11 cellular contexts compared by ENCODE assay signal in genomic region chr16:10938844-10939648, GRCh38. TPM values are rescaled to one million over a fixed set of nuclear protein-coding genes. Genes with fewer than 3 reads are reported as not detected.
DNase-seq lines count a peak whose midpoint lies in the region; ATAC-seq and TF ChIP-seq lines count a peak whose summit lies in the region.
"Had no signal": no experiment of that assay in that cellular context is flagged by ENCODE, and none has a peak within 500 bp of the region (broad histone marks: within the 10 kb centered on the region; RNA-seq: fewer than 3 reads in every experiment).

No MANE protein-coding gene starts in this region.

- H3K9me3 Mint-ChIP-seq in memory B cell, result no peaks in the 10 kb centered on the region
- H3K9me3 Mint-ChIP-seq in Caco-2 (ENCODE audit: unreplicated experiment), result no peaks in the 10 kb centered on the region

- no peaks in the 10 kb centered on the region for H3K36me3 ChIP-seq in left ventricle myocardium inferior
- H3K36me3 ChIP-seq in ascending aorta, result no peaks in the 10 kb centered on the region
- H3K36me3 ChIP-seq in aorta (ENCODE audit: control insufficient read depth in 1 of 2, insufficient read depth in 2 of 2, low read length in 1 of 2), result no peaks in the 10 kb centered on the region
- no peaks in the 10 kb centered on the region for H3K36me3 ChIP-seq in vagina
- H3K36me3 ChIP-seq in Caco-2 (ENCODE audit: control insufficient read depth, insufficient read depth, low read length), result peaks cover 3% of the 10 kb centered on the region
- H3K36me3 ChIP-seq: pancreas had no signal

- DNase-seq in left ventricle myocardium inferior (no peak), left cardiac atrium (no peak), ascending aorta (ENCODE audit: low spot score in 2 of 2) (no peak), memory B cell (ENCODE audit: low spot score in 2 of 2) (no peak), aorta (no peak), vagina (ENCODE audit: extremely low spot score in 2 of 2) (no peak), NCI-H146 (lab: John Stamatoyannopoulos, UW) (no peak), Caco-2 (no peak)
- DNase-seq: DMS 273 treated with DMSO at 0.1 percent for 48 hours, NCI-H446 had no signal

- CTCF ChIA-PET in Caco-2 (lab: Charles Lee), result no interaction called here

- H3K4me3 ChIP-seq in left ventricle myocardium inferior, result peak overlapping the region; percentile 93
- H3K4me3 ChIP-seq in ascending aorta, result peak overlapping the region; percentile 60 to 97
- H3K4me3 ChIP-seq in aorta (ENCODE audit: low read length in 2 of 2), result no peak overlapping the region
- peak overlapping the region in 1 of 2 donors; percentile 80 for H3K4me3 ChIP-seq in vagina
- no peak overlapping the region for H3K4me3 ChIP-seq in Caco-2 (ENCODE audit: low read depth, low read length)

- H3K4me1 ChIP-seq in left ventricle myocardium inferior (peaks cover 96% of the 10 kb centered on the region), ascending aorta (peaks cover 14 to 70% of the 10 kb centered on the region in 2 donors), aorta (ENCODE audit: control insufficient read depth in 1 of 2, insufficient read depth in 2 of 2, low read length in 2 of 2) (peaks cover 5 to 14% of the 10 kb centered on the region in 2 donors), vagina (peaks cover 91% of the 10 kb centered on the region), Caco-2 (peaks cover 17% of the 10 kb centered on the region; the same call in 1 of the 2 replicates)

- ATAC-seq in left cardiac atrium (no peak), memory B cell (ENCODE audit: low read depth) (no peak), aorta (ENCODE audit: low FRiP score) (no peak)
- ATAC-seq: pancreas had no signal

- intact Hi-C loops in left ventricle myocardium inferior (cut with micrococcal nuclease), result no loop called here
- intact Hi-C loops in left cardiac atrium (cut with DNase I), result loop anchor here in 1 of 2 donors (10.0 kb wide), 1 partner anchor 364 kb away; no protein-coding TSS in a partner anchor
- intact Hi-C loops in ascending aorta (cut with DNase I), result no loop called here
- intact Hi-C loops in aorta (cut with DNase I), result no loop called here
- intact Hi-C loops in vagina (cut with DNase I), result loop anchor here (5.0 kb wide), 1 partner anchor 202 kb away; no protein-coding TSS in a partner anchor
- intact Hi-C loops in Caco-2 (cut with micrococcal nuclease; ENCODE audit: unreplicated experiment), result no loop called here

- no TSS peak for BruUV-seq in Caco-2 (replicated peaks; lab: Mats Ljungman, UMichigan)

- H3K27ac ChIP-seq in left ventricle myocardium inferior (replicated peaks), result peak overlapping the region; percentile 93
- peak overlapping the region; percentile 83 to 95 for H3K27ac ChIP-seq in ascending aorta
- peak overlapping the region; percentile 2 to 28 for H3K27ac ChIP-seq in aorta (ENCODE audit: low read depth in 1 of 2, low read length in 2 of 2)
- no peak overlapping the region for H3K27ac ChIP-seq in vagina

- H3K9me3 ChIP-seq in left ventricle myocardium inferior (replicated peaks) (no peaks in the 10 kb centered on the region), ascending aorta (no peaks in the 10 kb centered on the region), aorta (ENCODE audit: control insufficient read depth, low read length) (no peaks in the 10 kb centered on the region), vagina (no peaks in the 10 kb centered on the region), Caco-2 (no peaks in the 10 kb centered on the region)
- H3K9me3 ChIP-seq: pancreas had no signal

- no peaks in the 10 kb centered on the region for H3K27me3 ChIP-seq in left ventricle myocardium inferior (ENCODE audit: low read depth)
- H3K27me3 ChIP-seq in ascending aorta, result no peaks in the 10 kb centered on the region
- H3K27me3 ChIP-seq in aorta (ENCODE audit: control insufficient read depth in 1 of 2, insufficient read depth in 2 of 2, low read length in 1 of 2), result no peaks in the 10 kb centered on the region
- H3K27me3 ChIP-seq in vagina, result no peaks in the 10 kb centered on the region
- H3K27me3 ChIP-seq in Caco-2 (replicated peaks; ENCODE audit: control insufficient read depth, insufficient read depth, low read length), result no peaks in the 10 kb centered on the region
- H3K27me3 ChIP-seq: pancreas had no signal

- peak overlapping the region; percentile 91 for H3K27ac Mint-ChIP-seq in memory B cell
- H3K27ac Mint-ChIP-seq in Caco-2 (ENCODE audit: unreplicated experiment), result no peak overlapping the region

- H3K36me3 Mint-ChIP-seq in memory B cell (peaks cover 7% of the 10 kb centered on the region), Caco-2 (ENCODE audit: insufficient read depth, unreplicated experiment) (no peaks in the 10 kb centered on the region)

- TF ChIP-seq POLR2A in vagina (IDR thresholded peaks at IDR 0.05), result no peak

- 33% methylated on average over 6 of the region's 6 CpGs for WGBS in aorta, 2 donors

- H3K4me3 Mint-ChIP-seq in memory B cell, result peak overlapping the region; percentile 92
- no peak overlapping the region for H3K4me3 Mint-ChIP-seq in Caco-2 (ENCODE audit: unreplicated experiment)

- H3K27me3 Mint-ChIP-seq in memory B cell, result no peaks in the 10 kb centered on the region
- no peaks in the 10 kb centered on the region for H3K27me3 Mint-ChIP-seq in Caco-2 (ENCODE audit: insufficient read depth, unreplicated experiment)

- no peak for TF ChIP-seq CTCF in left ventricle myocardium inferior (IDR thresholded peaks at IDR 0.05; ENCODE audit: borderline replicate concordance)
- TF ChIP-seq CTCF in ascending aorta (IDR thresholded peaks at IDR 0.05), result no peak
- no peak for TF ChIP-seq CTCF in vagina (IDR thresholded peaks at IDR 0.05)
- TF ChIP-seq CTCF in Caco-2 (IDR thresholded peaks at IDR 0.05; ENCODE audit: insufficient read depth in 1 of 2, low read depth in 1 of 2, low read length in 1 of 2, severe bottlenecking in 1 of 2, unreplicated experiment in 1 of 2), result no peak

- POLR2A ChIA-PET in Caco-2 (lab: Charles Lee), result no interaction called here

- H3K4me1 Mint-ChIP-seq in memory B cell (peaks cover 54% of the 10 kb centered on the region), Caco-2 (ENCODE audit: low read depth, unreplicated experiment) (peaks cover 25% of the 10 kb centered on the region)

RNA-seq across cellular contexts. Expression of gene DEXI, which starts 3.2 kb away (rescaled TPM):
- total RNA-seq in left ventricle myocardium inferior, result 110 TPM
- total RNA-seq in left cardiac atrium, result 10 to 100 TPM; 68.5 to 84.9 TPM
- total RNA-seq in ascending aorta, result 94.2 TPM
- total RNA-seq in aorta, result 10 to 100 TPM; 41.4 to 42.3 TPM
- 10 to 100 TPM; 46.6 to 60.1 TPM for polyA plus RNA-seq in aorta
- total RNA-seq in vagina, result 67.5 TPM
- 23.0 and 23.7 TPM in 2 replicates for total RNA-seq in Caco-2 (2022)

RNA-seq across cellular contexts. Expression of gene CLEC16A, which starts 5.3 kb away (rescaled TPM):
- total RNA-seq in left ventricle myocardium inferior (24.6 TPM), left cardiac atrium (10 to 100 TPM; 25.5 to 30.2 TPM), ascending aorta (16.2 TPM), aorta (10 to 100 TPM; 27.1 to 28.8 TPM), vagina (21.6 TPM), Caco-2 (2022) (27.0 and 27.9 TPM in 2 replicates)
- 10 to 100 TPM in 1 of 2 donors, 1 to 10 TPM in 1; 5.9 to 10.9 TPM for polyA plus RNA-seq in aorta

Comparison
In these comparisons a context has a peak if more than half of its experiments do, and no peak if none do; other contexts are left out.
1. H3K4me3 ChIP-seq: peak in left ventricle myocardium inferior (single experiment) and ascending aorta (2 of 2); none in aorta (0 of 2) and Caco-2 (single experiment).